In the genomic region with DNA sequence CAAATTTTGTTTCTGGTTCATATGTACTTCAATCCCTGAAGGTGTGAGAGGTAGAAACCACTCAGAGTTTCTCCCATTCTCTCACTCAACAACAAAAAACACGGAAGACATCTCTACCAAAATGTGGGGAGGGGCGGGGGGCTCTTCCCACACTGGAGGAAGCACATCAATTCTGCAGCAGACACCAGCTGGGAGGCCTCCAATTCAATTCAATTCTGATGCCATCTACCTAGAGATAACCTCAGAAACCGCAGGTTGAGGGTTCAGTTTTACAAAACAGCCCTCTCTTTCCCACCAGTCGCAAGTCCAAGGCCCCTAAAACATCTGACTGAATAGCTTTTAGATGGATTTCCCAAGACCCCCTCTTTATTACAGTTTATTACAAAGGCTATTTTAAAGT, we compare ENCODE assay signal across 29 cellular contexts. TPM values are rescaled to one million over a fixed set of nuclear protein-coding genes. Genes with fewer than 3 reads are reported as not detected.
A peak's percentile ranks its signal among the peaks of the same experiment; 100 is the strongest.
DNase-seq lines count a peak whose midpoint lies in the region; ATAC-seq and TF ChIP-seq lines count a peak whose summit lies in the region.
"Had no signal": no experiment of that assay in that cellular context is flagged by ENCODE, and none has a peak within 500 bp of the region (broad histone marks: within the 10 kb centered on the region; RNA-seq: fewer than 3 reads in every experiment).

No MANE protein-coding gene starts in this region.

- peaks cover 14% of the 10 kb centered on the region for H3K9me3 ChIP-seq in KOPT-K1 (ENCODE audit: insufficient read depth, low read length, poor library complexity, severe bottlenecking)
- peaks cover 0 to 14% (median 0%) of the 10 kb centered on the region in 4 donors for H3K9me3 ChIP-seq in tibial nerve
- H3K9me3 ChIP-seq: colonic mucosa, upper lobe of right lung had no signal

- no peak overlapping the region for H3K4me3 ChIP-seq in tibial nerve
- H3K4me3 ChIP-seq in H7 (ENCODE audit: insufficient read depth, low read depth, low read length), result no peak overlapping the region
- H3K4me3 ChIP-seq: ascending aorta, cardiac muscle cell, colonic mucosa, upper lobe of right lung had no signal

- TF ChIP-seq EP300 in tibial nerve (IDR thresholded peaks at IDR 0.05), result no peak

- POLR2A ChIA-PET in activated CD8-positive, alpha-beta T cell treated with anti-CD3 and anti-CD28 coated beads, Interleukin-2, amount 10 ng/mL, durations not matched to agents 7 days and 5 days (lab: Charles Lee), result interaction anchor here (0.6 to 1.1 kb wide), 3 partner anchors 8 to 21 kb away, joined by 3 to 4 read pairs (median 3); no protein-coding TSS in a partner anchor

- TF ChIP-seq POLR2A in tibial nerve (IDR thresholded peaks at IDR 0.05), result no peak

- H3K4me1 Mint-ChIP-seq in activated T-cell treated with anti-CD3 and anti-CD28 coated beads, Interleukin-2, amount 50 U/mL, for 72 hours (ENCODE audit: low read depth), result peaks cover 31% of the 10 kb centered on the region
- H3K4me1 Mint-ChIP-seq in activated T-cell treated with anti-CD3 and anti-CD28 coated beads, Interleukin-2, amount 50 U/mL, for 24 hours (ENCODE audit: low read depth), result peaks cover 44% of the 10 kb centered on the region
- peaks cover 36% of the 10 kb centered on the region for H3K4me1 Mint-ChIP-seq in activated CD8-positive, alpha-beta T cell treated with anti-CD3 and anti-CD28 coated beads, Interleukin-2, amount 10 ng/mL, durations not matched to agents 7 days and 5 days (ENCODE audit: low read depth)
- peaks cover 17% of the 10 kb centered on the region for H3K4me1 Mint-ChIP-seq in osteocyte (ENCODE audit: unreplicated experiment)

- CTCF ChIA-PET in activated CD8-positive, alpha-beta T cell treated with anti-CD3 and anti-CD28 coated beads, Interleukin-2, amount 10 ng/mL, durations not matched to agents 7 days and 5 days (lab: Charles Lee), result interaction anchor here (0.7 to 3.5 kb wide), 5 partner anchors 9 to 398 kb away, joined by 3 to 16 read pairs (median 6); no protein-coding TSS in a partner anchor

- H3K4me1 ChIP-seq in tibial nerve, result peaks cover 0 to 2% (median 0%) of the 10 kb centered on the region in 4 donors
- H3K4me1 ChIP-seq: ascending aorta, colonic mucosa, upper lobe of right lung had no signal

- H3K27ac Mint-ChIP-seq in activated T-cell treated with anti-CD3 and anti-CD28 coated beads, Interleukin-2, amount 50 U/mL, for 72 hours, result peak overlapping the region; percentile 52
- H3K27ac Mint-ChIP-seq in activated T-cell treated with anti-CD3 and anti-CD28 coated beads, Interleukin-2, amount 50 U/mL, for 24 hours, result no peak overlapping the region
- H3K27ac Mint-ChIP-seq in activated CD8-positive, alpha-beta T cell treated with anti-CD3 and anti-CD28 coated beads, Interleukin-2, amount 10 ng/mL, durations not matched to agents 7 days and 5 days, result peak overlapping the region; percentile 62
- peak overlapping the region; percentile 81 for H3K27ac Mint-ChIP-seq in osteocyte (ENCODE audit: unreplicated experiment)
- H3K27ac Mint-ChIP-seq: activated B cell treated with CpG ODN at 0.5 μM for 24 hours; activated naive CD4-positive, alpha-beta T cell treated with anti-CD3 and anti-CD28 coated beads, Interleukin-2, amount 50 U/mL, for 24 hours; natural killer cell treated with Interleukin-12 subunit alpha and Interleukin-12 subunit beta and Interleukin-15 and Interleukin-18, amount 100 ng/mL, for 72 hours had no signal

- WGBS in tibial nerve, 2 donors, result 92 to 97% methylated on average over 4 of the region's 4 CpGs

- H3K27me3 Mint-ChIP-seq in activated T-cell treated with anti-CD3 and anti-CD28 coated beads, Interleukin-2, amount 50 U/mL, for 72 hours (ENCODE audit: low read depth), result no peaks in the 10 kb centered on the region
- H3K27me3 Mint-ChIP-seq in activated T-cell treated with anti-CD3 and anti-CD28 coated beads, Interleukin-2, amount 50 U/mL, for 24 hours, result no peaks in the 10 kb centered on the region
- H3K27me3 Mint-ChIP-seq in activated CD8-positive, alpha-beta T cell treated with anti-CD3 and anti-CD28 coated beads, Interleukin-2, amount 10 ng/mL, durations not matched to agents 7 days and 5 days (ENCODE audit: low read depth), result no peaks in the 10 kb centered on the region
- H3K27me3 Mint-ChIP-seq in osteocyte (ENCODE audit: unreplicated experiment), result no peaks in the 10 kb centered on the region
- H3K27me3 Mint-ChIP-seq: activated B cell treated with CpG ODN at 0.5 μM for 24 hours; activated naive CD4-positive, alpha-beta T cell treated with anti-CD3 and anti-CD28 coated beads, Interleukin-2, amount 50 U/mL, for 24 hours; CD8-positive, alpha-beta memory T cell had no signal

- peak in 1 of 2 donors; percentile 26 for ATAC-seq in activated T-cell treated with anti-CD3 and anti-CD28 coated beads, Interleukin-2, amount 50 U/mL, for 72 hours (replicated peaks in 1 of 2)
- ATAC-seq in activated CD8-positive, alpha-beta T cell treated with anti-CD3 and anti-CD28 coated beads, Interleukin-2, amount 10 ng/mL, durations not matched to agents 7 days and 5 days, result no peak
- ATAC-seq: natural killer cell treated with Interleukin-12 subunit alpha and Interleukin-12 subunit beta and Interleukin-15 and Interleukin-18, amount 100 ng/mL, for 72 hours; upper lobe of right lung had no signal

- H3K27ac ChIP-seq in KOPT-K1 (ENCODE audit: low read depth, low read length, poor library complexity, severe bottlenecking) (peak overlapping the region; percentile 74), tibial nerve (no peak overlapping the region)
- H3K27ac ChIP-seq: ascending aorta, cardiac muscle cell, upper lobe of right lung had no signal

- H3K27me3 ChIP-seq in tibial nerve (no peaks in the 10 kb centered on the region), H7 (ENCODE audit: control insufficient read depth, insufficient read depth, low read length) (no peaks in the 10 kb centered on the region)
- H3K27me3 ChIP-seq: ascending aorta, cardiac muscle cell, colonic mucosa, upper lobe of right lung had no signal

- H3K9me3 Mint-ChIP-seq in activated T-cell treated with anti-CD3 and anti-CD28 coated beads, Interleukin-2, amount 50 U/mL, for 72 hours, result peaks cover 4 to 8% of the 10 kb centered on the region in 2 donors
- peaks cover 14% of the 10 kb centered on the region for H3K9me3 Mint-ChIP-seq in activated T-cell treated with anti-CD3 and anti-CD28 coated beads, Interleukin-2, amount 50 U/mL, for 24 hours
- H3K9me3 Mint-ChIP-seq in activated CD8-positive, alpha-beta T cell treated with anti-CD3 and anti-CD28 coated beads, Interleukin-2, amount 10 ng/mL, durations not matched to agents 7 days and 5 days (ENCODE audit: insufficient read depth), result peaks cover 12% of the 10 kb centered on the region
- H3K9me3 Mint-ChIP-seq in osteocyte (ENCODE audit: unreplicated experiment), result peaks cover 14% of the 10 kb centered on the region

- TF ChIP-seq CTCF in osteocyte (IDR thresholded peaks at IDR 0.05), result no peak
- no peak for TF ChIP-seq CTCF in tibial nerve (IDR thresholded peaks at IDR 0.05)

- DNase-seq in activated T-cell treated with anti-CD3 and anti-CD28 coated beads, Interleukin-2, amount 50 U/mL, for 72 hours, result no peak
- no peak for DNase-seq in activated T-cell treated with anti-CD3 and anti-CD28 coated beads, Interleukin-2, amount 50 U/mL, for 24 hours
- no peak for DNase-seq in activated CD8-positive, alpha-beta T cell treated with anti-CD3 and anti-CD28 coated beads, Interleukin-2, amount 10 ng/mL, durations not matched to agents 7 days and 5 days
- no peak for DNase-seq in osteocyte (ENCODE audit: extremely low spot score, unreplicated experiment)
- no peak for DNase-seq in ureter (ENCODE audit: low spot score)
- no peak for DNase-seq in tibial nerve (ENCODE audit: low spot score in 2 of 2)
- no peak for DNase-seq in H7
- DNase-seq: activated B cell treated with CpG ODN at 0.5 μM for 24 hours; AML-193; CD8-positive, alpha-beta memory T cell; effector CD8-positive, alpha-beta T cell; erythroblast; glutamatergic neuron; Kasumi-1; left colon; NCI-H1417 treated with DMSO at 0.1 percent for 48 hours; NCI-H2029 treated with DMSO at 0.1 percent for 48 hours; NCI-H2227 treated with DMSO at 0.1 percent for 48 hours; NCI-H526 treated with DMSO at 0.1 percent for 48 hours; occipital lobe; stimulated activated CD4-positive, alpha-beta T cell treated with anti-CD3 and anti-CD28 coated beads, Interleukin-4, amount 100 ng/mL, for 1 hour; substantia nigra; upper lobe of right lung had no signal

- H3K4me3 Mint-ChIP-seq in activated T-cell treated with anti-CD3 and anti-CD28 coated beads, Interleukin-2, amount 50 U/mL, for 72 hours, result peak overlapping the region; percentile 23 to 32
- H3K4me3 Mint-ChIP-seq in activated T-cell treated with anti-CD3 and anti-CD28 coated beads, Interleukin-2, amount 50 U/mL, for 24 hours, result no peak overlapping the region
- H3K4me3 Mint-ChIP-seq in activated CD8-positive, alpha-beta T cell treated with anti-CD3 and anti-CD28 coated beads, Interleukin-2, amount 10 ng/mL, durations not matched to agents 7 days and 5 days, result no peak overlapping the region
- no peak overlapping the region for H3K4me3 Mint-ChIP-seq in osteocyte (ENCODE audit: unreplicated experiment)
- H3K4me3 Mint-ChIP-seq: activated B cell treated with CpG ODN at 0.5 μM for 24 hours; activated naive CD4-positive, alpha-beta T cell treated with anti-CD3 and anti-CD28 coated beads, Interleukin-2, amount 50 U/mL, for 24 hours; CD8-positive, alpha-beta memory T cell; natural killer cell treated with Interleukin-12 subunit alpha and Interleukin-12 subunit beta and Interleukin-15 and Interleukin-18, amount 100 ng/mL, for 72 hours had no signal

- H3K36me3 ChIP-seq in KOPT-K1 (ENCODE audit: insufficient read depth, low read length) (no peaks in the 10 kb centered on the region), tibial nerve (no peaks in the 10 kb centered on the region), H7 (replicated peaks; ENCODE audit: control insufficient read depth, insufficient read depth, low read length) (no peaks in the 10 kb centered on the region)
- H3K36me3 ChIP-seq: ascending aorta, cardiac muscle cell, colonic mucosa, upper lobe of right lung had no signal

- H3K36me3 Mint-ChIP-seq in activated T-cell treated with anti-CD3 and anti-CD28 coated beads, Interleukin-2, amount 50 U/mL, for 72 hours (ENCODE audit: insufficient read depth in 2 of 2), result peaks cover 11 to 16% of the 10 kb centered on the region in 2 donors
- peaks cover 19% of the 10 kb centered on the region for H3K36me3 Mint-ChIP-seq in activated T-cell treated with anti-CD3 and anti-CD28 coated beads, Interleukin-2, amount 50 U/mL, for 24 hours (ENCODE audit: low read depth)
- peaks cover 25% of the 10 kb centered on the region for H3K36me3 Mint-ChIP-seq in activated CD8-positive, alpha-beta T cell treated with anti-CD3 and anti-CD28 coated beads, Interleukin-2, amount 10 ng/mL, durations not matched to agents 7 days and 5 days (ENCODE audit: low read depth)
- H3K36me3 Mint-ChIP-seq in osteocyte (ENCODE audit: unreplicated experiment), result peaks cover 17% of the 10 kb centered on the region

RNA-seq across cellular contexts. Expression of gene MCFD2, which starts 7.0 kb away (rescaled TPM):
- total RNA-seq in activated T-cell treated with anti-CD3 and anti-CD28 coated beads, Interleukin-2, amount 50 U/mL, for 72 hours, result 10 to 100 TPM; 50.1 to 59.3 TPM
- total RNA-seq in activated CD8-positive, alpha-beta T cell treated with anti-CD3 and anti-CD28 coated beads, Interleukin-2, amount 10 ng/mL, durations not matched to agents 7 days and 5 days, result 10 to 100 TPM; 41.7 to 44.3 TPM
- total RNA-seq in osteocyte (97.6 and 106 TPM in 2 replicates), ureter (72.3 TPM), tibial nerve (100 to 1,000 TPM in 1 of 4 donors, 10 to 100 TPM in 3; 49.2 to 111 (median 56.0) TPM)
- total RNA-seq in H7 (2014; rRNA removed; shearing (Covaris generic)), result 65.5 and 76.3 TPM in 2 replicates

RNA-seq across cellular contexts. Expression of gene TTC7A, which starts 18.4 kb away (rescaled TPM):
- total RNA-seq in activated T-cell treated with anti-CD3 and anti-CD28 coated beads, Interleukin-2, amount 50 U/mL, for 72 hours, result 10 to 100 TPM; 68.2 to 93.1 TPM
- 10 to 100 TPM; 59.3 to 61.0 TPM for total RNA-seq in activated CD8-positive, alpha-beta T cell treated with anti-CD3 and anti-CD28 coated beads, Interleukin-2, amount 10 ng/mL, durations not matched to agents 7 days and 5 days
- total RNA-seq in osteocyte, result 17.8 and 20.0 TPM in 2 replicates
- 20.6 TPM for total RNA-seq in ureter
- 10 to 100 TPM; 37.4 to 59.8 (median 51.7) TPM for total RNA-seq in tibial nerve
- total RNA-seq in H7 (2014; rRNA removed; shearing (Covaris generic)), result 14.5 and 17.4 TPM in 2 replicates

Comparison
In these comparisons a context has a peak if more than half of its experiments do, and no peak if none do; other contexts are left out.
1. H3K4me3 Mint-ChIP-seq: peak in activated T-cell treated with anti-CD3 and anti-CD28 coated beads, Interleukin-2, amount 50 U/mL, for 72 hours (2 of 2); none in activated T-cell treated with anti-CD3 and anti-CD28 coated beads, Interleukin-2, amount 50 U/mL, for 24 hours (single experiment), activated CD8-positive, alpha-beta T cell treated with anti-CD3 and anti-CD28 coated beads, Interleukin-2, amount 10 ng/mL, durations not matched to agents 7 days and 5 days (single experiment) and osteocyte (single experiment).